ENCODE assay signal across 10 cellular contexts in genomic region chr14:67883717-67884116, GRCh38.
DNase-seq lines count a peak whose midpoint lies in the region; ATAC-seq and TF ChIP-seq lines count a peak whose summit lies in the region.
"Had no signal": no experiment of that assay in that cellular context is flagged by ENCODE, and none has a peak within 500 bp of the region (broad histone marks: within the 10 kb centered on the region; RNA-seq: fewer than 3 reads in every experiment).

No MANE protein-coding gene starts in this region.

- TF ChIP-seq POLR2A in body of pancreas (IDR thresholded peaks at IDR 0.05): no peak

- TF ChIP-seq RAD21 in Ishikawa (IDR thresholded peaks at IDR 0.05; ENCODE audit: low read depth): peak; percentile 19; the same call in 1 of the 2 replicates

- H3K27me3 ChIP-seq in BJ (ENCODE audit: control insufficient read depth, insufficient read depth, low read length): no peaks in the 10 kb centered on the region
- H3K27me3 ChIP-seq in body of pancreas: no peaks in the 10 kb centered on the region
- H3K27me3 ChIP-seq in mesenchymal stem cell (ENCODE audit: control insufficient read depth in 1 of 2, insufficient read depth in 1 of 2, low read length in 2 of 2): no peaks in the 10 kb centered on the region

- H3K23ac ChIP-seq in mesenchymal stem cell (ENCODE audit: low read length in 2 of 2): no peak overlapping the region

- 26 to 34% methylated on average over 1 of the region's 1 CpG for WGBS in body of pancreas, 2 donors
- WGBS in mesenchymal stem cell: no CpG with 5 or more reads among the region's 1 CpG

- H2BK5ac ChIP-seq in mesenchymal stem cell (ENCODE audit: low read depth, low read length, poor library complexity, severe bottlenecking): no peak overlapping the region

- H4K8ac ChIP-seq in mesenchymal stem cell (ENCODE audit: low read length): no peak overlapping the region

- TF ChIP-seq CTCF in BJ (IDR thresholded peaks at IDR 0.05; ENCODE audit: insufficient read depth, low read depth, low read length) (peak; percentile 13; the same call in 1 of the 2 replicates), body of pancreas (IDR thresholded peaks at IDR 0.05) (peak in 6 of 7 experiments; percentile 18 to 53 (median 45)), nephron progenitor cell (IDR thresholded peaks at IDR 0.05) (no peak)

- H3K27ac Mint-ChIP-seq in nephron progenitor cell: no peak overlapping the region
- H3K27ac Mint-ChIP-seq: activated naive CD4-positive, alpha-beta T cell treated with anti-CD3 and anti-CD28 coated beads, Interleukin-2, amount 50 U/mL, for 24 hours had no signal

- no peak for ATAC-seq in body of pancreas
- no peak for ATAC-seq in HG03521 (IDR thresholded peaks at IDR 0.05; ENCODE audit: unreplicated experiment)
- no peak for ATAC-seq in HG02981 (IDR thresholded peaks at IDR 0.05; ENCODE audit: unreplicated experiment)

- H3K4me1 Mint-ChIP-seq in nephron progenitor cell: peaks cover 47% of the 10 kb centered on the region

- no peak overlapping the region for H3K4me3 Mint-ChIP-seq in nephron progenitor cell
- H3K4me3 Mint-ChIP-seq: activated naive CD4-positive, alpha-beta T cell treated with anti-CD3 and anti-CD28 coated beads, Interleukin-2, amount 50 U/mL, for 24 hours had no signal

- H2BK15ac ChIP-seq in mesenchymal stem cell (ENCODE audit: low read depth, poor library complexity, severe bottlenecking): no peak overlapping the region

- H3K79me1 ChIP-seq in mesenchymal stem cell (replicated peaks; ENCODE audit: low read length, poor library complexity, severe bottlenecking): no peaks in the 10 kb centered on the region

- H3K36me3 ChIP-seq in BJ (ENCODE audit: control insufficient read depth, insufficient read depth, low read length) (peaks cover 1% of the 10 kb centered on the region; the same call in 1 of the 2 replicates), body of pancreas (replicated peaks in 1 of 2; ENCODE audit: insufficient read depth in 1 of 2, low read depth in 2 of 2) (no peaks in the 10 kb centered on the region), mesenchymal stem cell (ENCODE audit: control insufficient read depth in 1 of 2, insufficient read depth in 2 of 2, low read depth in 1 of 2, low read length in 2 of 2) (no peaks in the 10 kb centered on the region)

- no peak overlapping the region for H2BK12ac ChIP-seq in mesenchymal stem cell (ENCODE audit: low read length in 2 of 2)

- CTCF ChIA-PET in BJ (lab: Yijun Ruan, JAX): interaction anchor here (0.8 to 3.8 kb wide), 17 partner anchors 9 to 965 kb away, joined by 3 to 31 read pairs (median 5); no protein-coding TSS in a partner anchor
- CTCF ChIA-PET in HEK293T (lab: Yijun Ruan, JAX): interaction anchor here (0.6 to 1.1 kb wide), 3 partner anchors 49 to 960 kb away, joined by 3 to 5 read pairs (median 3); no protein-coding TSS in a partner anchor

- H3K4me3 ChIP-seq in BJ (ENCODE audit: low read depth, low read length): no peak overlapping the region
- H3K4me3 ChIP-seq in body of pancreas: no peak overlapping the region
- no peak overlapping the region for H3K4me3 ChIP-seq in mesenchymal stem cell (ENCODE audit: insufficient read depth in 1 of 2, low read depth in 1 of 2, low read length in 2 of 2)

- no peaks in the 10 kb centered on the region for H3K36me3 Mint-ChIP-seq in nephron progenitor cell (ENCODE audit: low read depth)

- H3K9me3 ChIP-seq in body of pancreas (no peaks in the 10 kb centered on the region), mesenchymal stem cell (ENCODE audit: control insufficient read depth, low read length) (no peaks in the 10 kb centered on the region)

- H2AFZ ChIP-seq in mesenchymal stem cell (ENCODE audit: low read depth, low read length): no peak overlapping the region

- H3K27ac ChIP-seq in body of pancreas (no peak overlapping the region), mesenchymal stem cell (ENCODE audit: low read length, poor library complexity, severe bottlenecking) (no peak overlapping the region)

- H4K91ac ChIP-seq in mesenchymal stem cell (ENCODE audit: low read length): no peak overlapping the region

- H3K14ac ChIP-seq in mesenchymal stem cell (ENCODE audit: low read length in 2 of 2): no peak overlapping the region

- intact Hi-C loops in body of pancreas (cut with DNase I): no loop called here

- no peak overlapping the region for H3K4me2 ChIP-seq in mesenchymal stem cell (ENCODE audit: low read length, poor library complexity, severe bottlenecking)

- H3K18ac ChIP-seq in mesenchymal stem cell (ENCODE audit: low read depth in 1 of 2, low read length in 2 of 2): no peak overlapping the region

- no peak overlapping the region for H2BK120ac ChIP-seq in mesenchymal stem cell (ENCODE audit: low read depth, low read length)

- H3K4me1 ChIP-seq in body of pancreas (no peaks in the 10 kb centered on the region), mesenchymal stem cell (ENCODE audit: control insufficient read depth, insufficient read depth, low read depth, low read length) (no peaks in the 10 kb centered on the region)

- no peak overlapping the region for H2AK5ac ChIP-seq in mesenchymal stem cell (ENCODE audit: low read length, severe bottlenecking)

- no peaks in the 10 kb centered on the region for H3K9me3 Mint-ChIP-seq in nephron progenitor cell
- H3K9me3 Mint-ChIP-seq: activated naive CD4-positive, alpha-beta T cell treated with anti-CD3 and anti-CD28 coated beads, Interleukin-2, amount 50 U/mL, for 24 hours had no signal

- POLR2A ChIA-PET in BJ (lab: Charles Lee): interaction anchor here (0.7 kb wide), 1 partner anchor 410 kb away, joined by 3 read pairs; no protein-coding TSS in a partner anchor
- POLR2A ChIA-PET in HEK293T (lab: Yijun Ruan, JAX): no interaction called here

- no peak for TF ChIP-seq EP300 in Ishikawa (IDR thresholded peaks at IDR 0.05; ENCODE audit: borderline replicate concordance)

- H3K27me3 Mint-ChIP-seq in nephron progenitor cell (ENCODE audit: low read depth, poor library complexity): peaks cover 4% of the 10 kb centered on the region
- H3K27me3 Mint-ChIP-seq: activated naive CD4-positive, alpha-beta T cell treated with anti-CD3 and anti-CD28 coated beads, Interleukin-2, amount 50 U/mL, for 24 hours had no signal

- DNase-seq in BJ (ENCODE audit: low read depth) (no peak), body of pancreas (no peak), mesenchymal stem cell (peak; percentile 34), HEK293T (ENCODE audit: extremely low spot score) (no peak), nephron progenitor cell (no peak)
- DNase-seq: mesendoderm had no signal

- no peak overlapping the region for H3K9ac ChIP-seq in mesenchymal stem cell (ENCODE audit: low read length)

- H3K4ac ChIP-seq in mesenchymal stem cell (ENCODE audit: low read depth in 1 of 2, low read length in 2 of 2): no peak overlapping the region

TF ChIP-seq in Ishikawa, 13 proteins besides CTCF, POLR2A, EP300 and RAD21:
- no peak for TF ChIP-seq ZBTB7A (IDR thresholded peaks at IDR 0.05; ENCODE audit: low read depth)
- no peak for TF ChIP-seq MAX (IDR thresholded peaks at IDR 0.05)

TF ChIP-seq in HEK293T, 16 proteins besides CTCF, POLR2A, EP300 and RAD21:
- TF ChIP-seq L3MBTL2 (conservative IDR thresholded peaks at IDR 0.05) (no peak), ARNT (IDR thresholded peaks at IDR 0.05) (no peak), FOXM1 (IDR thresholded peaks at IDR 0.05; ENCODE audit: borderline replicate concordance) (no peak), BHLHE40 (IDR thresholded peaks at IDR 0.05; ENCODE audit: borderline replicate concordance) (no peak), CTBP1 (IDR thresholded peaks at IDR 0.05; ENCODE audit: borderline replicate concordance) (no peak), ELF4 (IDR thresholded peaks at IDR 0.05) (no peak), SUZ12 (IDR thresholded peaks at IDR 0.05) (no peak), FOXA1 (IDR thresholded peaks at IDR 0.05) (no peak), ZNF384 (IDR thresholded peaks at IDR 0.05) (no peak), NFRKB (IDR thresholded peaks at IDR 0.05) (no peak), FOXK2 (IDR thresholded peaks at IDR 0.05) (no peak), LEF1 (IDR thresholded peaks at IDR 0.05; ENCODE audit: borderline replicate concordance) (no peak), SP1 (IDR thresholded peaks at IDR 0.05) (no peak), HDGF (IDR thresholded peaks at IDR 0.05; ENCODE audit: borderline replicate concordance) (no peak), TARDBP (IDR thresholded peaks at IDR 0.05) (no peak)
- TF ChIP-seq, protein P1, sequence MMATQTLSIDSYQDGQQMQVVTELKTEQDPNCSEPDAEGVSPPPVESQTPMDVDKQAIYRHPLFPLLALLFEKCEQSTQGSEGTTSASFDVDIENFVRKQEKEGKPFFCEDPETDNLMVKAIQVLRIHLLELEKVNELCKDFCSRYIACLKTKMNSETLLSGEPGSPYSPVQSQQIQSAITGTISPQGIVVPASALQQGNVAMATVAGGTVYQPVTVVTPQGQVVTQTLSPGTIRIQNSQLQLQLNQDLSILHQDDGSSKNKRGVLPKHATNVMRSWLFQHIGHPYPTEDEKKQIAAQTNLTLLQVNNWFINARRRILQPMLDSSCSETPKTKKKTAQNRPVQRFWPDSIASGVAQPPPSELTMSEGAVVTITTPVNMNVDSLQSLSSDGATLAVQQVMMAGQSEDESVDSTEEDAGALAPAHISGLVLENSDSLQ (IDR thresholded peaks at IDR 0.05): no peak
TF ChIP-seq in HEK293T: peak in this region for 0.
